Comparison of ENCODE assay signal across 14 cellular contexts in the genomic region with DNA sequence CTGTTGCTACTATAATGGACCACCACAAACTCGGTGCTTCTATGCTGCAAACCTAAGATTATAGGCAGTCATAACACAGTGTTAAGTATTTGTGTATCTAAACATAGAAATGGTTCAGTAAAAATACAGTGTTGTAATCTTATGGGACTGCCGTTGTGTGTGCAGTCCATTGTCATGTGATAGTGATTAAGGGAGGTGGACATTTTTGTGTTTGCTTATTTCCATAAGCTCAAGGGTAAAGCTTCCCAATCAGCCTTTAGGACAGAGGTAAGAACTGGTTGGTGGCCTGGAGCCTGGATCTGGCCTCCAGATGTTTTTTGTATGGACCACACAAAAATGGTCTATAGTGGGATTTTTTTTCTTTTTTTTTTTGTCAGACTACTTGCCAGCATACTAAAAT. TPM values are rescaled to one million over a fixed set of nuclear protein-coding genes. Genes with fewer than 3 reads are reported as not detected.
DNase-seq lines count a peak whose midpoint lies in the region; ATAC-seq and TF ChIP-seq lines count a peak whose summit lies in the region.
"Had no signal": no experiment of that assay in that cellular context is flagged by ENCODE, and none has a peak within 500 bp of the region (broad histone marks: within the 10 kb centered on the region; RNA-seq: fewer than 3 reads in every experiment).

No MANE protein-coding gene starts in this region.

- WGBS in IMR-90 (ENCODE audit: extremely low coverage in 2 of 2, insufficient read length in 1 of 2), 2 experiments, result 17% methylated on average over 1 of the region's 2 CpGs; no CpG with 5 or more reads in 1 of the 2 experiments

- no peak overlapping the region for H4K8ac ChIP-seq in IMR-90 (ENCODE audit: low read depth in 2 of 2, low read length in 2 of 2)

- no peaks in the 10 kb centered on the region for H3K9me1 ChIP-seq in IMR-90 (ENCODE audit: insufficient read depth, low read length)

- no peak overlapping the region for H2BK5ac ChIP-seq in IMR-90 (ENCODE audit: low read depth, low read length, poor library complexity, severe bottlenecking)

- no peak for TF ChIP-seq POLR2A in IMR-90 (IDR thresholded peaks at IDR 0.05; ENCODE audit: low read depth, low read length)

- H2BK15ac ChIP-seq in IMR-90 (ENCODE audit: low read depth, low read length), result no peak overlapping the region

- H3K4me3 ChIP-seq in IMR-90 (ENCODE audit: insufficient read depth, low read depth, low read length), result no peak overlapping the region
- H3K4me3 ChIP-seq in retinal pigment epithelial cell (ENCODE audit: low read length), result no peak overlapping the region

- BruUV-seq in IMR-90 (replicated peaks; lab: Mats Ljungman, UMichigan), result no TSS peak

- H3K56ac ChIP-seq in IMR-90 (ENCODE audit: extremely low read depth, insufficient read depth, low read length), result no peak overlapping the region

- no peaks in the 10 kb centered on the region for H3K36me3 ChIP-seq in IMR-90 (ENCODE audit: control insufficient read depth, insufficient read depth, low read length)
- H3K36me3 ChIP-seq: BE2C had no signal

- in situ Hi-C loops in IMR-90 (cut with MboI; ENCODE audit: low sequenced_read_pairs), result loop anchor here (10.0 kb wide), 1 partner anchor 1475 kb away; a partner anchor contains a TSS

- POLR2A ChIA-PET in IMR-90 (lab: Charles Lee; ENCODE audit: unreplicated experiment), result no interaction called here

- no peak overlapping the region for H3K4me2 ChIP-seq in IMR-90 (ENCODE audit: low read depth, low read length)

- H4K20me1 ChIP-seq in IMR-90 (ENCODE audit: insufficient read depth, low read length), result no peaks in the 10 kb centered on the region

- ATAC-seq in IMR-90 (ENCODE audit: low read depth) (peak; percentile 21; the same call in 1 of the 2 replicates), left colon (peak; percentile 44), GM18909 (IDR thresholded peaks at IDR 0.05; ENCODE audit: poor library complexity, unreplicated experiment) (no peak)

- no peak overlapping the region for H2BK20ac ChIP-seq in IMR-90 (ENCODE audit: low read depth, low read length)

- H3K23ac ChIP-seq in IMR-90 (ENCODE audit: low read depth, low read length), result no peak overlapping the region

- DNase-seq in IMR-90, result no peak
- peak; percentile 55 for DNase-seq in fibroblast of gingiva (ENCODE audit: low read depth)
- DNase-seq in left colon, result no peak
- DNase-seq in retinal pigment epithelial cell (ENCODE audit: low read depth), result peak; percentile 30
- no peak for DNase-seq in KG1 (lab: John Stamatoyannopoulos, UW)
- DNase-seq in NK-92 treated with Interleukin-12 subunit alpha and Interleukin-12 subunit beta, amount 100 ng/mL, for 24 hours (lab: John Stamatoyannopoulos, UW), result no peak
- DNase-seq: BE2C; CD4-positive, alpha-beta memory T cell; DMS79 treated with DMSO at 0.1 percent for 48 hours; EL; GOT3; H9 had no signal

- CTCF ChIA-PET in IMR-90 (lab: Yijun Ruan, JAX), result no interaction called here

- H3K4me1 ChIP-seq in IMR-90 (ENCODE audit: control insufficient read depth, insufficient read depth, low read length), result peaks cover 7% of the 10 kb centered on the region; the same call in 1 of the 2 replicates
- H3K4me1 ChIP-seq: BE2C had no signal

- dilution Hi-C loops in IMR-90 (cut with HindIII; ENCODE audit: low sequenced_read_pairs, unreplicated experiment), result no loop called here

- no peak overlapping the region for H3K27ac ChIP-seq in IMR-90 (ENCODE audit: insufficient read depth, low read length)
- H3K27ac ChIP-seq: C4-2B had no signal

- H3K79me1 ChIP-seq in IMR-90 (ENCODE audit: low read depth in 1 of 2, low read length in 2 of 2), result no peaks in the 10 kb centered on the region

- no peak overlapping the region for H3K14ac ChIP-seq in IMR-90 (replicated peaks; ENCODE audit: low read depth, low read length)

- no peak overlapping the region for H3K18ac ChIP-seq in IMR-90 (ENCODE audit: low read depth, low read length)

- TF ChIP-seq CTCF in IMR-90 (conservative IDR thresholded peaks at IDR 0.05; ENCODE audit: low read depth, low read length), result no peak
- no peak for TF ChIP-seq CTCF in retinal pigment epithelial cell (conservative IDR thresholded peaks at IDR 0.05; ENCODE audit: low read depth, low read length)

- H3K4ac ChIP-seq in IMR-90 (ENCODE audit: low read depth, low read length), result no peak overlapping the region

- H4K91ac ChIP-seq in IMR-90 (ENCODE audit: insufficient read depth, low read depth, low read length), result no peak overlapping the region

- H3K9ac ChIP-seq in IMR-90 (ENCODE audit: low read depth, low read length), result no peak overlapping the region

- no peak overlapping the region for H2AK9ac ChIP-seq in IMR-90 (replicated peaks; ENCODE audit: low read depth, low read length, poor library complexity)

- intact Hi-C loops in IMR-90 (cut with micrococcal nuclease) (loop anchor here (10.0 kb wide), 1 partner anchor 1135 kb away; no protein-coding TSS in a partner anchor), left colon (cut with DNase I, micrococcal nuclease) (loop anchor here in 1 of 2 donors (5.0 kb wide), 1 partner anchor 103 kb away; no protein-coding TSS in a partner anchor)

- H2AK5ac ChIP-seq in IMR-90 (ENCODE audit: low read depth, low read length), result no peak overlapping the region

- no peaks in the 10 kb centered on the region for H3K9me3 ChIP-seq in IMR-90 (ENCODE audit: control insufficient read depth, insufficient read depth, low read length)
- H3K9me3 ChIP-seq: BE2C had no signal

- H2BK120ac ChIP-seq in IMR-90 (ENCODE audit: low read depth, low read length), result no peak overlapping the region

- H2AFZ ChIP-seq in IMR-90 (replicated peaks; ENCODE audit: low read length, poor library complexity), result no peak overlapping the region

- H3K27me3 ChIP-seq in IMR-90 (ENCODE audit: control insufficient read depth, insufficient read depth, low read length), result no peaks in the 10 kb centered on the region
- H3K27me3 ChIP-seq: BE2C had no signal

- no peak overlapping the region for H4K5ac ChIP-seq in IMR-90 (ENCODE audit: low read depth, low read length)

- no peak for TF ChIP-seq RAD21 in IMR-90 (IDR thresholded peaks at IDR 0.05; ENCODE audit: low read length)

TF ChIP-seq in IMR-90, 13 proteins besides CTCF, POLR2A, EP300 and RAD21:
- TF ChIP-seq BHLHE40 (IDR thresholded peaks at IDR 0.05; ENCODE audit: low read depth, low read length) (no peak), CHD1 (IDR thresholded peaks at IDR 0.05; ENCODE audit: low read depth, low read length) (no peak), MXI1 (IDR thresholded peaks at IDR 0.05; ENCODE audit: borderline replicate concordance, low read depth, low read length) (no peak), SMC3 (IDR thresholded peaks at IDR 0.05; ENCODE audit: low read depth, low read length) (no peak), NFE2L2 (IDR thresholded peaks at IDR 0.05; ENCODE audit: low read depth, low read length) (no peak), RCOR1 (IDR thresholded peaks at IDR 0.05; ENCODE audit: insufficient replicate concordance, low read length) (no peak), RFX5 (IDR thresholded peaks at IDR 0.05; ENCODE audit: low read depth, low read length) (no peak), MAFK (IDR thresholded peaks at IDR 0.05; ENCODE audit: low read depth, low read length) (no peak), FOS (IDR thresholded peaks at IDR 0.05; ENCODE audit: low read depth, low read length) (no peak), CEBPB (IDR thresholded peaks at IDR 0.05; ENCODE audit: low read depth, low read length) (no peak), MAZ (IDR thresholded peaks at IDR 0.05; ENCODE audit: borderline replicate concordance, low read depth, low read length) (no peak)
- TF ChIP-seq, protein P1, sequence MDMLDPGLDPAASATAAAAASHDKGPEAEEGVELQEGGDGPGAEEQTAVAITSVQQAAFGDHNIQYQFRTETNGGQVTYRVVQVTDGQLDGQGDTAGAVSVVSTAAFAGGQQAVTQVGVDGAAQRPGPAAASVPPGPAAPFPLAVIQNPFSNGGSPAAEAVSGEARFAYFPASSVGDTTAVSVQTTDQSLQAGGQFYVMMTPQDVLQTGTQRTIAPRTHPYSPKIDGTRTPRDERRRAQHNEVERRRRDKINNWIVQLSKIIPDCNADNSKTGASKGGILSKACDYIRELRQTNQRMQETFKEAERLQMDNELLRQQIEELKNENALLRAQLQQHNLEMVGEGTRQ (IDR thresholded peaks at IDR 0.05; ENCODE audit: low read depth, low read length), result no peak
- TF ChIP-seq, protein P2, sequence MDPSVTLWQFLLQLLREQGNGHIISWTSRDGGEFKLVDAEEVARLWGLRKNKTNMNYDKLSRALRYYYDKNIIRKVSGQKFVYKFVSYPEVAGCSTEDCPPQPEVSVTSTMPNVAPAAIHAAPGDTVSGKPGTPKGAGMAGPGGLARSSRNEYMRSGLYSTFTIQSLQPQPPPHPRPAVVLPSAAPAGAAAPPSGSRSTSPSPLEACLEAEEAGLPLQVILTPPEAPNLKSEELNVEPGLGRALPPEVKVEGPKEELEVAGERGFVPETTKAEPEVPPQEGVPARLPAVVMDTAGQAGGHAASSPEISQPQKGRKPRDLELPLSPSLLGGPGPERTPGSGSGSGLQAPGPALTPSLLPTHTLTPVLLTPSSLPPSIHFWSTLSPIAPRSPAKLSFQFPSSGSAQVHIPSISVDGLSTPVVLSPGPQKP (IDR thresholded peaks at IDR 0.05; ENCODE audit: borderline replicate concordance, low read depth, low read length), result no peak

RNA-seq across cellular contexts. Expression of a gene that starts 29.9 kb away (rescaled TPM):
- total RNA-seq in IMR-90 (2012; rRNA removed) (5.4 and 8.9 TPM in 2 replicates), left colon (10 to 100 TPM; 10.6 to 13.1 TPM)
- polyA plus RNA-seq in IMR-90 (2012; rRNA removed), result 2.7 and 3.2 TPM in 2 replicates
- 3.3 and 3.9 TPM in 2 replicates for polyA plus RNA-seq in IMR-90 (2012; cell fraction: cytosol; rRNA removed)
- polyA plus RNA-seq in IMR-90 (2012; cell fraction: nucleus; rRNA removed; ENCODE audit: low replicate concordance), result 3.7 and 7.0 TPM in 2 replicates

Comparison
In these comparisons a context has a peak if more than half of its experiments do, and no peak if none do; other contexts are left out.
1. DNase-seq: peak in fibroblast of gingiva (single experiment) and retinal pigment epithelial cell (single experiment); none in IMR-90 (single experiment), left colon (0 of 2), KG1 (single experiment) and NK-92 treated with Interleukin-12 subunit alpha and Interleukin-12 subunit beta, amount 100 ng/mL, for 24 hours (single experiment).